Comparison of ENCODE assay signal across 1 cellular context in the genomic region with DNA sequence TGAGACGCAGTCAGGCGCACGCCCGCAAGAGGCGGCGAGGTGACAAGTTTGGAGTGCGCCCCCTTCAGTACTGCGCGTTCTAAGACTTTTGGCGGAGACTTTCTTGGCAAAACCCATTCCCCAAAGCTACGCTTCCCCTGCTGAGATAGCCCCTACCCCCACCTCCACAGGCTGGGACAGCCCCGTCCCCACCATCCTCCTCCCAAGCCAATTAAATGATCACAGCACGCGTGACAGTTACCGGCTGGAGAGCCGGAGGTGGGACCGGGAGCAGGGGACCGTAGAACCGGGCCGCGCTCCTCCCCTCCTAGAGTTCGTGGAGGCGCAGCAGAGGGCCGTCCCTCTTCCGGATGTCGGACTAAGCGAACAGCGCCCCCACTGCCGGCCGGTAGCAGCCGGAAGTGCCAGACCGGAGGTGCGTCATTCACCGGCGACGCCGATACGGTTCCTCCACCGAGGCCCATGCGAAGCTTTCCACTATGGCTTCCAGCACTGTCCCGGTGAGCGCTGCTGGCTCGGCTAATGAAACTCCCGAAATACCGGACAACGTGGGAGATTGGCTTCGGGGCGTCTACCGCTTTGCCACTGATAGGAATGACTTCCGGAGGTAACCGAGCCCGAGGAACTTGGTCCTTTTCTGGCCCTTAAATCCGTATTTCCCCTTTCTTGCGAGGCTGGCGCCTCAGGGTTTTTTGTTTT.
TF ChIP-seq lines count a peak whose summit lies in the region.

A gene (plus strand): TSS at position 476 of the 699 bp plus-strand sequence. CDS start 4 bp downstream, at position 480.

TF ChIP-seq in HEK293, 187 proteins besides CTCF, POLR2A, EP300 and RAD21 (continued from another document and continues in another):
- TF ChIP-seq, protein P1, sequence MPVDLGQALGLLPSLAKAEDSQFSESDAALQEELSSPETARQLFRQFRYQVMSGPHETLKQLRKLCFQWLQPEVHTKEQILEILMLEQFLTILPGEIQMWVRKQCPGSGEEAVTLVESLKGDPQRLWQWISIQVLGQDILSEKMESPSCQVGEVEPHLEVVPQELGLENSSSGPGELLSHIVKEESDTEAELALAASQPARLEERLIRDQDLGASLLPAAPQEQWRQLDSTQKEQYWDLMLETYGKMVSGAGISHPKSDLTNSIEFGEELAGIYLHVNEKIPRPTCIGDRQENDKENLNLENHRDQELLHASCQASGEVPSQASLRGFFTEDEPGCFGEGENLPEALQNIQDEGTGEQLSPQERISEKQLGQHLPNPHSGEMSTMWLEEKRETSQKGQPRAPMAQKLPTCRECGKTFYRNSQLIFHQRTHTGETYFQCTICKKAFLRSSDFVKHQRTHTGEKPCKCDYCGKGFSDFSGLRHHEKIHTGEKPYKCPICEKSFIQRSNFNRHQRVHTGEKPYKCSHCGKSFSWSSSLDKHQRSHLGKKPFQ (tag by site-specific recombination; IDR thresholded peaks at IDR 0.05) = peak; percentile 36; the same call in 1 of the 2 replicates
- no peak for TF ChIP-seq ZNF311 (tag by site-specific recombination; IDR thresholded peaks at IDR 0.05; ENCODE audit: borderline replicate concordance)
- no peak for TF ChIP-seq RBAK (tag by site-specific recombination; IDR thresholded peaks at IDR 0.05)
- peak; percentile 77 for TF ChIP-seq SP7 (tag by site-specific recombination; IDR thresholded peaks at IDR 0.05)
- TF ChIP-seq, protein P2, sequence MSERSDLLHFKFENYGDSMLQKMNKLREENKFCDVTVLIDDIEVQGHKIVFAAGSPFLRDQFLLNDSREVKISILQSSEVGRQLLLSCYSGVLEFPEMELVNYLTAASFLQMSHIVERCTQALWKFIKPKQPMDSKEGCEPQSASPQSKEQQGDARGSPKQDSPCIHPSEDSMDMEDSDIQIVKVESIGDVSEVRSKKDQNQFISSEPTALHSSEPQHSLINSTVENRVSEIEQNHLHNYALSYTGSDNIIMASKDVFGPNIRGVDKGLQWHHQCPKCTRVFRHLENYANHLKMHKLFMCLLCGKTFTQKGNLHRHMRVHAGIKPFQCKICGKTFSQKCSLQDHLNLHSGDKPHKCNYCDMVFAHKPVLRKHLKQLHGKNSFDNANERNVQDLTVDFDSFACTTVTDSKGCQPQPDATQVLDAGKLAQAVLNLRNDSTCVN (tag by site-specific recombination; optimal IDR thresholded peaks at IDR 0.05) = peak; percentile 73
- TF ChIP-seq ZNF302 (tag by site-specific recombination; IDR thresholded peaks at IDR 0.05; ENCODE audit: low read depth) = no peak
- TF ChIP-seq, protein P3, sequence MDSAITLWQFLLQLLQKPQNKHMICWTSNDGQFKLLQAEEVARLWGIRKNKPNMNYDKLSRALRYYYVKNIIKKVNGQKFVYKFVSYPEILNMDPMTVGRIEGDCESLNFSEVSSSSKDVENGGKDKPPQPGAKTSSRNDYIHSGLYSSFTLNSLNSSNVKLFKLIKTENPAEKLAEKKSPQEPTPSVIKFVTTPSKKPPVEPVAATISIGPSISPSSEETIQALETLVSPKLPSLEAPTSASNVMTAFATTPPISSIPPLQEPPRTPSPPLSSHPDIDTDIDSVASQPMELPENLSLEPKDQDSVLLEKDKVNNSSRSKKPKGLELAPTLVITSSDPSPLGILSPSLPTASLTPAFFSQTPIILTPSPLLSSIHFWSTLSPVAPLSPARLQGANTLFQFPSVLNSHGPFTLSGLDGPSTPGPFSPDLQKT (IDR thresholded peaks at IDR 0.05; ENCODE audit: borderline replicate concordance, low read depth, low read length) = peak; percentile 76; the same call in 1 of the 2 replicates
- TF ChIP-seq, protein P4, sequence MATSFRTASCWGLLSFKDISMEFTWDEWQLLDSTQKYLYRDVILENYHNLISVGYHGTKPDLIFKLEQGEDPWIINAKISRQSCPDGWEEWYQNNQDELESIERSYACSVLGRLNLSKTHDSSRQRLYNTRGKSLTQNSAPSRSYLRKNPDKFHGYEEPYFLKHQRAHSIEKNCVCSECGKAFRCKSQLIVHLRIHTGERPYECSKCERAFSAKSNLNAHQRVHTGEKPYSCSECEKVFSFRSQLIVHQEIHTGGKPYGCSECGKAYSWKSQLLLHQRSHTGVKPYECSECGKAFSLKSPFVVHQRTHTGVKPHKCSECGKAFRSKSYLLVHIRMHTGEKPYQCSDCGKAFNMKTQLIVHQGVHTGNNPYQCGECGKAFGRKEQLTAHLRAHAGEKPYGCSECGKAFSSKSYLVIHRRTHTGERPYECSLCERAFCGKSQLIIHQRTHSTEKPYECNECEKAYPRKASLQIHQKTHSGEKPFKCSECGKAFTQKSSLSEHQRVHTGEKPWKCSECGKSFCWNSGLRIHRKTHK (tag by site-specific recombination; IDR thresholded peaks at IDR 0.05) = no peak
- TF ChIP-seq ZNF37A (tag by site-specific recombination; IDR thresholded peaks at IDR 0.05) = no peak
- TF ChIP-seq, protein P5, sequence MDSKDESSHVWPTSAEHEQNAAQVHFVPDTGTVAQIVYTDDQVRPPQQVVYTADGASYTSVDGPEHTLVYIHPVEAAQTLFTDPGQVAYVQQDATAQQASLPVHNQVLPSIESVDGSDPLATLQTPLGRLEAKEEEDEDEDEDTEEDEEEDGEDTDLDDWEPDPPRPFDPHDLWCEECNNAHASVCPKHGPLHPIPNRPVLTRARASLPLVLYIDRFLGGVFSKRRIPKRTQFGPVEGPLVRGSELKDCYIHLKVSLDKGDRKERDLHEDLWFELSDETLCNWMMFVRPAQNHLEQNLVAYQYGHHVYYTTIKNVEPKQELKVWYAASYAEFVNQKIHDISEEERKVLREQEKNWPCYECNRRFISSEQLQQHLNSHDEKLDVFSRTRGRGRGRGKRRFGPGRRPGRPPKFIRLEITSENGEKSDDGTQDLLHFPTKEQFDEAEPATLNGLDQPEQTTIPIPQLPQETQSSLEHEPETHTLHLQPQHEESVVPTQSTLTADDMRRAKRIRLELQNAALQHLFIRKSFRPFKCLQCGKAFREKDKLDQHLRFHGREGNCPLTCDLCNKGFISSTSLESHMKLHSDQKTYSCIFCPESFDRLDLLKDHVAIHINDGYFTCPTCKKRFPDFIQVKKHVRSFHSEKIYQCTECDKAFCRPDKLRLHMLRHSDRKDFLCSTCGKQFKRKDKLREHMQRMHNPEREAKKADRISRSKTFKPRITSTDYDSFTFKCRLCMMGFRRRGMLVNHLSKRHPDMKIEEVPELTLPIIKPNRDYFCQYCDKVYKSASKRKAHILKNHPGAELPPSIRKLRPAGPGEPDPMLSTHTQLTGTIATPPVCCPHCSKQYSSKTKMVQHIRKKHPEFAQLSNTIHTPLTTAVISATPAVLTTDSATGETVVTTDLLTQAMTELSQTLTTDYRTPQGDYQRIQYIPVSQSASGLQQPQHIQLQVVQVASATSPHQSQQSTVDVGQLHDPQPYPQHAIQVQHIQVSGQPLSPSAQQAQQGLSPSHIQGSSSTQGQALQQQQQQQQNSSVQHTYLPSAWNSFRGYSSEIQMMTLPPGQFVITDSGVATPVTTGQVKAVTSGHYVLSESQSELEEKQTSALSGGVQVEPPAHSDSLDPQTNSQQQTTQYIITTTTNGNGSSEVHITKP (tag by site-specific recombination; IDR thresholded peaks at IDR 0.05) = peak; percentile 85
- TF ChIP-seq KLF7 (tag by site-specific recombination; IDR thresholded peaks at IDR 0.05; ENCODE audit: borderline replicate concordance) = 0 out of 2 replicates have a peak, but pooled peaks have one; percentile 23
- 0 out of 2 replicates have a peak, but pooled peaks have one; percentile 8 for TF ChIP-seq ZNF184 (tag by site-specific recombination; IDR thresholded peaks at IDR 0.05)
- peak; percentile 86 for TF ChIP-seq ZNF600 (tag by site-specific recombination; IDR thresholded peaks at IDR 0.05)
- peak; percentile 32 for TF ChIP-seq SETDB1 (IDR thresholded peaks at IDR 0.05; ENCODE audit: insufficient read length, low read length)
- TF ChIP-seq, protein P6, sequence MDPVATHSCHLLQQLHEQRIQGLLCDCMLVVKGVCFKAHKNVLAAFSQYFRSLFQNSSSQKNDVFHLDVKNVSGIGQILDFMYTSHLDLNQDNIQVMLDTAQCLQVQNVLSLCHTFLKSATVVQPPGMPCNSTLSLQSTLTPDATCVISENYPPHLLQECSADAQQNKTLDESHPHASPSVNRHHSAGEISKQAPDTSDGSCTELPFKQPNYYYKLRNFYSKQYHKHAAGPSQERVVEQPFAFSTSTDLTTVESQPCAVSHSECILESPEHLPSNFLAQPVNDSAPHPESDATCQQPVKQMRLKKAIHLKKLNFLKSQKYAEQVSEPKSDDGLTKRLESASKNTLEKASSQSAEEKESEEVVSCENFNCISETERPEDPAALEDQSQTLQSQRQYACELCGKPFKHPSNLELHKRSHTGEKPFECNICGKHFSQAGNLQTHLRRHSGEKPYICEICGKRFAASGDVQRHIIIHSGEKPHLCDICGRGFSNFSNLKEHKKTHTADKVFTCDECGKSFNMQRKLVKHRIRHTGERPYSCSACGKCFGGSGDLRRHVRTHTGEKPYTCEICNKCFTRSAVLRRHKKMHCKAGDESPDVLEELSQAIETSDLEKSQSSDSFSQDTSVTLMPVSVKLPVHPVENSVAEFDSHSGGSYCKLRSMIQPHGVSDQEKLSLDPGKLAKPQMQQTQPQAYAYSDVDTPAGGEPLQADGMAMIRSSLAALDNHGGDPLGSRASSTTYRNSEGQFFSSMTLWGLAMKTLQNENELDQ (tag by site-specific recombination; IDR thresholded peaks at IDR 0.05; ENCODE audit: low read depth) = no peak
- peak; percentile 85 for TF ChIP-seq SP3 (tag by site-specific recombination; IDR thresholded peaks at IDR 0.05)
- peak; percentile 98 for TF ChIP-seq ZNF501 (tag by site-specific recombination; IDR thresholded peaks at IDR 0.05)
- TF ChIP-seq, protein P7, sequence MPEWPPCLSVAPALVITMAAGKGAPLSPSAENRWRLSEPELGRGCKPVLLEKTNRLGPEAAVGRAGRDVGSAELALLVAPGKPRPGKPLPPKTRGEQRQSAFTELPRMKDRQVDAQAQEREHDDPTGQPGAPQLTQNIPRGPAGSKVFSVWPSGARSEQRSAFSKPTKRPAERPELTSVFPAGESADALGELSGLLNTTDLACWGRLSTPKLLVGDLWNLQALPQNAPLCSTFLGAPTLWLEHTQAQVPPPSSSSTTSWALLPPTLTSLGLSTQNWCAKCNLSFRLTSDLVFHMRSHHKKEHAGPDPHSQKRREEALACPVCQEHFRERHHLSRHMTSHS (tag by site-specific recombination; IDR thresholded peaks at IDR 0.05) = no peak
- no peak for TF ChIP-seq PRDM1 (tag by site-specific recombination; IDR thresholded peaks at IDR 0.05)
- TF ChIP-seq ZNF843 (tag by site-specific recombination; IDR thresholded peaks at IDR 0.05) = peak; percentile 61; the same call in 1 of the 2 replicates
- TF ChIP-seq, protein P8, sequence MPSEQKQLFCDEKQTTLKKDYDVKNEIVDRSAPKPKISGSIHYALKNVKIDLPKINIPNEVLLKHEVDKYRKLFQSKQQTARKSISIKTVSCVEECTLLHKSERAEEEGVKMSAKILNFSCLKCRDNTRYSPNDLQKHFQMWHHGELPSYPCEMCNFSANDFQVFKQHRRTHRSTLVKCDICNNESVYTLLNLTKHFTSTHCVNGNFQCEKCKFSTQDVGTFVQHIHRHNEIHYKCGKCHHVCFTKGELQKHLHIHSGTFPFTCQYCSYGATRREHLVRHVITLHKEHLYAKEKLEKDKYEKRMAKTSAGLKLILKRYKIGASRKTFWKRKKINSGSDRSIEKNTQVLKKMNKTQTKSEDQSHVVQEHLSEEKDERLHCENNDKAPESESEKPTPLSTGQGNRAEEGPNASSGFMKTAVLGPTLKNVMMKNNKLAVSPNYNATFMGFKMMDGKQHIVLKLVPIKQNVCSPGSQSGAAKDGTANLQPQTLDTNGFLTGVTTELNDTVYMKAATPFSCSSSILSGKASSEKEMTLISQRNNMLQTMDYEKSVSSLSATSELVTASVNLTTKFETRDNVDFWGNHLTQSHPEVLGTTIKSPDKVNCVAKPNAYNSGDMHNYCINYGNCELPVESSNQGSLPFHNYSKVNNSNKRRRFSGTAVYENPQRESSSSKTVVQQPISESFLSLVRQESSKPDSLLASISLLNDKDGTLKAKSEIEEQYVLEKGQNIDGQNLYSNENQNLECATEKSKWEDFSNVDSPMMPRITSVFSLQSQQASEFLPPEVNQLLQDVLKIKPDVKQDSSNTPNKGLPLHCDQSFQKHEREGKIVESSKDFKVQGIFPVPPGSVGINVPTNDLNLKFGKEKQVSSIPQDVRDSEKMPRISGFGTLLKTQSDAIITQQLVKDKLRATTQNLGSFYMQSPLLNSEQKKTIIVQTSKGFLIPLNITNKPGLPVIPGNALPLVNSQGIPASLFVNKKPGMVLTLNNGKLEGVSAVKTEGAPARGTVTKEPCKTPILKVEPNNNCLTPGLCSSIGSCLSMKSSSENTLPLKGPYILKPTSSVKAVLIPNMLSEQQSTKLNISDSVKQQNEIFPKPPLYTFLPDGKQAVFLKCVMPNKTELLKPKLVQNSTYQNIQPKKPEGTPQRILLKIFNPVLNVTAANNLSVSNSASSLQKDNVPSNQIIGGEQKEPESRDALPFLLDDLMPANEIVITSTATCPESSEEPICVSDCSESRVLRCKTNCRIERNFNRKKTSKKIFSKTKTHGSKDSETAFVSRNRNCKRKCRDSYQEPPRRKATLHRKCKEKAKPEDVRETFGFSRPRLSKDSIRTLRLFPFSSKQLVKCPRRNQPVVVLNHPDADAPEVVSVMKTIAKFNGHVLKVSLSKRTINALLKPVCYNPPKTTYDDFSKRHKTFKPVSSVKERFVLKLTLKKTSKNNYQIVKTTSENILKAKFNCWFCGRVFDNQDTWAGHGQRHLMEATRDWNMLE (tag by site-specific recombination; conservative IDR thresholded peaks at IDR 0.05; ENCODE audit: low read depth) = peak; percentile 80
- no peak; the same call in 1 of the 2 replicates for TF ChIP-seq ZNF768 (tag by site-specific recombination; IDR thresholded peaks at IDR 0.05)
- TF ChIP-seq, protein P9, sequence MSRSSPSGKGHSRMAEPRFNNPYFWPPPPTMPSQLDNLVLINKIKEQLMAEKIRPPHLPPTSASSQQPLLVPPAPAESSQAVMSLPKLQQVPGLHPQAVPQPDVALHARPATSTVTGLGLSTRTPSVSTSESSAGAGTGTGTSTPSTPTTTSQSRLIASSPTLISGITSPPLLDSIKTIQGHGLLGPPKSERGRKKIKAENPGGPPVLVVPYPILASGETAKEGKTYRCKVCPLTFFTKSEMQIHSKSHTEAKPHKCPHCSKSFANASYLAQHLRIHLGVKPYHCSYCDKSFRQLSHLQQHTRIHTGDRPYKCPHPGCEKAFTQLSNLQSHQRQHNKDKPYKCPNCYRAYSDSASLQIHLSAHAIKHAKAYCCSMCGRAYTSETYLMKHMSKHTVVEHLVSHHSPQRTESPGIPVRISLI (tag by site-specific recombination; IDR thresholded peaks at IDR 0.05) = no peak; the same call in 1 of the 2 replicates
- no peak for TF ChIP-seq ZNF132 (tag by site-specific recombination; IDR thresholded peaks at IDR 0.05; ENCODE audit: borderline replicate concordance)
- TF ChIP-seq, protein P10, sequence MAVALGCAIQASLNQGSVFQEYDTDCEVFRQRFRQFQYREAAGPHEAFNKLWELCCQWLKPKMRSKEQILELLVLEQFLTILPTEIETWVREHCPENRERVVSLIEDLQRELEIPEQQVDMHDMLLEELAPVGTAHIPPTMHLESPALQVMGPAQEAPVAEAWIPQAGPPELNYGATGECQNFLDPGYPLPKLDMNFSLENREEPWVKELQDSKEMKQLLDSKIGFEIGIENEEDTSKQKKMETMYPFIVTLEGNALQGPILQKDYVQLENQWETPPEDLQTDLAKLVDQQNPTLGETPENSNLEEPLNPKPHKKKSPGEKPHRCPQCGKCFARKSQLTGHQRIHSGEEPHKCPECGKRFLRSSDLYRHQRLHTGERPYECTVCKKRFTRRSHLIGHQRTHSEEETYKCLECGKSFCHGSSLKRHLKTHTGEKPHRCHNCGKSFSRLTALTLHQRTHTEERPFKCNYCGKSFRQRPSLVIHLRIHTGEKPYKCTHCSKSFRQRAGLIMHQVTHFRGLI (tag by site-specific recombination; IDR thresholded peaks at IDR 0.05) = peak; percentile 15; the same call in 1 of the 2 replicates
- no peak for TF ChIP-seq ZNF624 (tag by site-specific recombination; IDR thresholded peaks at IDR 0.05)
